In genomic region chr11:15113381-15113780, GRCh38 we compare ENCODE assay signal across 9 cellular contexts. TPM values are rescaled to one million over a fixed set of nuclear protein-coding genes. Genes with fewer than 3 reads are reported as not detected.
DNase-seq lines count a peak whose midpoint lies in the region; ATAC-seq and TF ChIP-seq lines count a peak whose summit lies in the region.
"Had no signal": no experiment of that assay in that cellular context is flagged by ENCODE, and none has a peak within 500 bp of the region (broad histone marks: within the 10 kb centered on the region; RNA-seq: fewer than 3 reads in every experiment).

No MANE protein-coding gene starts in this region.

- 89 to 90% methylated on average over 5 of the region's 5 CpGs for WGBS in GM23248 (ENCODE audit: low coverage in 1 of 2, low lambda C conversion rate in 2 of 2, missing lambda C conversion rate in 2 of 2), 2 experiments

- H2AFZ ChIP-seq in OCI-LY3 (ENCODE audit: low read depth, low read length) (no peak overlapping the region), GM23248 (no peak overlapping the region)

- H3K4me2 ChIP-seq in OCI-LY3 (ENCODE audit: low read length) (peak overlapping the region; percentile 39), GM23248 (ENCODE audit: unreplicated experiment) (no peak overlapping the region)

- H3K9me3 ChIP-seq in OCI-LY3 (ENCODE audit: insufficient read depth, low read length) (no peaks in the 10 kb centered on the region), neutrophil (no peaks in the 10 kb centered on the region), GM23248 (ENCODE audit: low read depth) (no peaks in the 10 kb centered on the region)

- H3K27ac ChIP-seq in OCI-LY3 (ENCODE audit: low read length) (no peak overlapping the region), neutrophil (peak overlapping the region; percentile 50), GM23248 (no peak overlapping the region)
- H3K27ac ChIP-seq: cardiac muscle cell had no signal

- H3K9ac ChIP-seq in OCI-LY3 (ENCODE audit: low read length) = no peak overlapping the region
- H3K9ac ChIP-seq in GM23248 = no peak overlapping the region

- H3K4me3 ChIP-seq in OCI-LY3 (ENCODE audit: low read length) (peak overlapping the region; percentile 11; the same call in 1 of the 2 replicates), neutrophil (ENCODE audit: low read depth in 1 of 2, low read length in 1 of 2) (no peak overlapping the region), GM23248 (no peak overlapping the region)
- H3K4me3 ChIP-seq: cardiac muscle cell had no signal

- no peaks in the 10 kb centered on the region for H3F3A ChIP-seq in GM23248 (ENCODE audit: insufficient read depth)

- peak; percentile 34 for DNase-seq in GM19240 (ENCODE audit: insufficient read length, low spot score)
- no peak for DNase-seq in GM23248
- DNase-seq in SHP77 (lab: John Stamatoyannopoulos, UW) = no peak
- no peak for DNase-seq in AG20443 (ENCODE audit: low spot score)
- no peak for DNase-seq in stimulated activated CD4-positive, alpha-beta T cell treated with anti-CD3 and anti-CD28 coated beads, Interleukin-4, amount 100 ng/mL, for 24 hours

- no peaks in the 10 kb centered on the region for H4K20me1 ChIP-seq in OCI-LY3 (ENCODE audit: insufficient read depth, low read length)
- no peaks in the 10 kb centered on the region for H4K20me1 ChIP-seq in GM23248 (ENCODE audit: insufficient read depth)

- peaks cover 5% of the 10 kb centered on the region; the same call in 1 of the 2 replicates for H3K27me3 ChIP-seq in OCI-LY3 (ENCODE audit: low read depth, low read length)
- H3K27me3 ChIP-seq in neutrophil = peaks cover 15% of the 10 kb centered on the region
- no peaks in the 10 kb centered on the region for H3K27me3 ChIP-seq in GM23248 (replicated peaks; ENCODE audit: insufficient read depth)

- peak; percentile 81 for ATAC-seq in HG02970 (IDR thresholded peaks at IDR 0.05; ENCODE audit: low FRiP score, unreplicated experiment)

- H3K9me2 ChIP-seq in GM23248 (ENCODE audit: insufficient read depth) = no peaks in the 10 kb centered on the region

- TF ChIP-seq CTCF in OCI-LY3 (IDR thresholded peaks at IDR 0.05; ENCODE audit: low read depth, low read length) (no peak), neutrophil (IDR thresholded peaks at IDR 0.05) (no peak)

- peaks cover 16% of the 10 kb centered on the region for H3K4me1 ChIP-seq in OCI-LY3 (ENCODE audit: low read length)
- peaks cover 25 to 27% of the 10 kb centered on the region in 2 experiments for H3K4me1 ChIP-seq in neutrophil (ENCODE audit: control insufficient read depth in 1 of 2, insufficient read depth in 1 of 2, low read depth in 1 of 2, low read length in 1 of 2)
- H3K4me1 ChIP-seq in GM23248 (ENCODE audit: insufficient read depth) = no peaks in the 10 kb centered on the region

- H3K79me2 ChIP-seq in OCI-LY3 (ENCODE audit: low read length) (no peaks in the 10 kb centered on the region), GM23248 (ENCODE audit: insufficient read depth) (no peaks in the 10 kb centered on the region)

- in situ Hi-C loops in GM23248 (cut with MboI) = no loop called here

- H3K36me3 ChIP-seq in OCI-LY3 (replicated peaks; ENCODE audit: low read depth, low read length) (no peaks in the 10 kb centered on the region), neutrophil (no peaks in the 10 kb centered on the region), GM23248 (ENCODE audit: low read depth) (no peaks in the 10 kb centered on the region)
- H3K36me3 ChIP-seq: cardiac muscle cell had no signal

RNA-seq across cellular contexts. Expression of gene INSC, which starts 1.3 kb away (rescaled TPM):
- 0.89 and 1.2 TPM in 2 replicates for total RNA-seq in GM23248 (2014; rRNA removed; shearing (Covaris generic))
- 1.0 and 1.1 TPM in 2 replicates for polyA plus RNA-seq in GM23248 (2016; fragmentation: Nextera tagmentation; extraction: Ambion mirVana)
- total RNA-seq: cardiac muscle cell had no signal
- polyA plus RNA-seq: cardiac muscle cell had no signal

RNA-seq across cellular contexts. Expression of gene CALCB, which starts 40.0 kb away (rescaled TPM):
- not detected in 2 replicates for total RNA-seq in GM23248 (2014; rRNA removed; shearing (Covaris generic))
- not detected in 2 replicates for polyA plus RNA-seq in GM23248 (2016; fragmentation: Nextera tagmentation; extraction: Ambion mirVana)
- total RNA-seq: cardiac muscle cell had no signal
